23 cellular contexts compared by ENCODE assay signal in the genomic region with DNA sequence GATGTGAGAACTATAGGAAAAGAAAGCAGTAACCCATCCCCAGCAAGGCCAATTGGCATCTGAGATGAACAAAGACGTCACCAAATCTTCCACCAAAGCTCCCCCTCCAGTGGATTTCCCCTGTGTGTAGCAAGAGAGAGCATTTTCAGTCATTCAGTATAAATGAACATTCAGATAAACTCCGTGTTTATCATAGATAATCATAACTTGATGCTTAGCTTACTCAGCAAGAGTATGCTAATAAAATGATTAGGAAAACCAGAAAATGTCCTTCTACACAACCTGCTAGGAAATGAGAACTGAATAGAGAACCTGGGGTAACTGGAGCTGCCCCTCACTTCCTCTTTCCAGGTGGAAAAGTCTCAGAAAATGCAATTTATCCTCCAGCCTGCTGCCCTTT.
DNase-seq lines count a peak whose midpoint lies in the region; ATAC-seq and TF ChIP-seq lines count a peak whose summit lies in the region.
"Had no signal": no experiment of that assay in that cellular context is flagged by ENCODE, and none has a peak within 500 bp of the region (broad histone marks: within the 10 kb centered on the region; RNA-seq: fewer than 3 reads in every experiment).

No MANE protein-coding gene starts in this region.

- DNase-seq in fibroblast of the aortic adventitia (ENCODE audit: low read depth) (peak; percentile 52), UCSD-AML1 (lab: John Stamatoyannopoulos, UW; ENCODE audit: unreplicated experiment) (no peak), NCI-H2107 treated with DMSO at 0.1 percent for 48 hours (lab: John Stamatoyannopoulos, UW; ENCODE audit: unreplicated experiment) (no peak), islet precursor cell (no peak)
- DNase-seq: activated CD4-positive, CD25-positive, alpha-beta regulatory T cell treated with anti-CD3 and anti-CD28 coated beads, Interleukin-2, amount 50 U/mL, for 72 hours; activated CD8-positive, alpha-beta T cell treated with anti-CD3 and anti-CD28 coated beads for 36 hours; activated gamma-delta T cell treated with Interleukin-2 at 50 U/mL for 16 hours; brain microvascular endothelial cell; effector memory CD4-positive, alpha-beta T cell; gastrocnemius medialis; hippocampal formation; left ventricle myocardium inferior; naive B cell; NCI-H1694 treated with DMSO at 0.1 percent for 48 hours; NCI-H526; nucleus accumbens; Peyer's patch; SJCRH30 had no signal

- H3K4me3 ChIP-seq in fibroblast of the aortic adventitia (ENCODE audit: low read depth, low read length) = no peak overlapping the region
- H3K4me3 ChIP-seq: gastrocnemius medialis, left ventricle myocardium inferior, Peyer's patch, SJCRH30, skin epidermis had no signal

- TF ChIP-seq CTCF in fibroblast of the aortic adventitia (IDR thresholded peaks at IDR 0.05; ENCODE audit: insufficient read depth, low read length) = no peak

- ATAC-seq in GM18861 (IDR thresholded peaks at IDR 0.05; ENCODE audit: unreplicated experiment) (peak; percentile 61), GM21786 (IDR thresholded peaks at IDR 0.05; ENCODE audit: unreplicated experiment) (peak; percentile 39), HG03520 (IDR thresholded peaks at IDR 0.05; ENCODE audit: unreplicated experiment) (peak; percentile 58), HG02642 (IDR thresholded peaks at IDR 0.05; ENCODE audit: poor library complexity, unreplicated experiment) (no peak)
- ATAC-seq: activated CD8-positive, alpha-beta T cell treated with anti-CD3 and anti-CD28 coated beads for 36 hours; gastrocnemius medialis had no signal
